In genomic region chr2:28602751-28603639, GRCh38 we compare ENCODE assay signal across 13 cellular contexts.
DNase-seq lines count a peak whose midpoint lies in the region; ATAC-seq, FAIRE-seq and TF ChIP-seq lines count a peak whose summit lies in the region.
"Had no signal": no experiment of that assay in that cellular context is flagged by ENCODE, and none has a peak within 500 bp of the region (broad histone marks: within the 10 kb centered on the region; RNA-seq: fewer than 3 reads in every experiment).

No MANE protein-coding gene starts in this region.

- no peaks in the 10 kb centered on the region for H3K36me3 Mint-ChIP-seq in CD8-positive, alpha-beta memory T cell

- H3K27ac ChIP-seq in CD8-positive, alpha-beta memory T cell (ENCODE audit: low read depth, low read length): no peak overlapping the region
- H3K27ac ChIP-seq in coronary artery (peak overlapping the region in 1 of 2 donors; percentile 69), psoas muscle (no peak overlapping the region)

- peak overlapping the region in 7 of 8 donors; percentile 14 to 88 (median 48) for H3K27ac Mint-ChIP-seq in CD8-positive, alpha-beta memory T cell
- H3K27ac Mint-ChIP-seq: CD4-positive, alpha-beta T cell; IgD-negative memory B cell had no signal

- no peak for TF ChIP-seq CTCF in coronary artery (IDR thresholded peaks at IDR 0.05)
- no peak for TF ChIP-seq CTCF in psoas muscle (IDR thresholded peaks at IDR 0.05)

- POLR2A ChIA-PET in CD8-positive, alpha-beta memory T cell (lab: Charles Lee): no interaction called here

- CTCF ChIA-PET in CD8-positive, alpha-beta memory T cell (lab: Charles Lee): interaction anchor here (1.1 to 7.5 kb wide), 2 partner anchors 9 to 36 kb away, joined by 4 to 41 read pairs; no protein-coding TSS in a partner anchor

- ATAC-seq in psoas muscle: no peak
- ATAC-seq: stimulated activated naive CD8-positive, alpha-beta T cell treated with anti-CD3 and anti-CD28 coated beads, Interleukin-15, Interleukin-2, amounts not matched to agents 100 U/mL and 50 U/mL, for 24 hours had no signal

- no peak for FAIRE-seq in GM12892 (lab: Jason Lieb, UNC)

- no peaks in the 10 kb centered on the region for H3K9me3 Mint-ChIP-seq in CD8-positive, alpha-beta memory T cell
- H3K9me3 Mint-ChIP-seq: CD4-positive, alpha-beta T cell had no signal

- H3K4me3 Mint-ChIP-seq in CD8-positive, alpha-beta memory T cell: no peak overlapping the region
- H3K4me3 Mint-ChIP-seq: CD4-positive, alpha-beta T cell; IgD-negative memory B cell had no signal

- no peak for DNase-seq in CD8-positive, alpha-beta memory T cell
- peak; percentile 28 to 41 for DNase-seq in NOMO-1 (lab: John Stamatoyannopoulos, UW; ENCODE audit: unreplicated experiment in 2 of 2)
- DNase-seq in coronary artery (ENCODE audit: low spot score): no peak
- peak in 1 of 2 donors; percentile 43 for DNase-seq in psoas muscle
- no peak for DNase-seq in GM12892 (ENCODE audit: insufficient read length)
- no peak for DNase-seq in NCI-H510A (lab: John Stamatoyannopoulos, UW)
- DNase-seq in NCI-H1436 treated with DMSO at 0.1 percent for 48 hours (lab: John Stamatoyannopoulos, UW): no peak
- DNase-seq: activated effector memory CD4-positive, alpha-beta T cell treated with Interleukin-2 at 50 U/mL for 16 hours; CD4-positive, alpha-beta T cell; NCI-H1930; NCI-H748 treated with DMSO at 0.1 percent for 48 hours; stimulated activated naive CD8-positive, alpha-beta T cell treated with anti-CD3 and anti-CD28 coated beads, Interleukin-15, Interleukin-2, amounts not matched to agents 100 U/mL and 50 U/mL, for 24 hours had no signal

- no peaks in the 10 kb centered on the region for H3K4me1 ChIP-seq in CD8-positive, alpha-beta memory T cell (ENCODE audit: insufficient read depth, low read length)
- peaks cover 16% of the 10 kb centered on the region for H3K4me1 ChIP-seq in psoas muscle

- peaks cover 2 to 7% (median 7%) of the 10 kb centered on the region in 3 donors for H3K4me1 Mint-ChIP-seq in CD8-positive, alpha-beta memory T cell

- intact Hi-C loops in psoas muscle (cut with DNase I): no loop called here

- no peak for TF ChIP-seq POLR2A in GM12892 (IDR thresholded peaks at IDR 0.05; ENCODE audit: low read depth, low read length)

- no peak overlapping the region for H3K4me3 ChIP-seq in CD8-positive, alpha-beta memory T cell (ENCODE audit: low read length)
- H3K4me3 ChIP-seq in coronary artery: peak overlapping the region; percentile 10
- H3K4me3 ChIP-seq in psoas muscle: peak overlapping the region; percentile 15

- no peaks in the 10 kb centered on the region for H3K27me3 ChIP-seq in CD8-positive, alpha-beta memory T cell (ENCODE audit: insufficient read depth, low read length, poor library complexity, severe bottlenecking)
- no peaks in the 10 kb centered on the region for H3K27me3 ChIP-seq in psoas muscle (ENCODE audit: insufficient read depth in 3 of 3, low read length in 2 of 3)

- H3K27me3 Mint-ChIP-seq in CD8-positive, alpha-beta memory T cell: no peaks in the 10 kb centered on the region
- H3K27me3 Mint-ChIP-seq: CD4-positive, alpha-beta T cell; IgD-negative memory B cell had no signal

- WGBS in psoas muscle, 3 donors: 89 to 92% (median 90%) methylated on average over 3 of the region's 3 CpGs

- no peaks in the 10 kb centered on the region for H3K36me3 ChIP-seq in CD8-positive, alpha-beta memory T cell (ENCODE audit: insufficient read depth, low read length)
- no peaks in the 10 kb centered on the region for H3K36me3 ChIP-seq in psoas muscle (ENCODE audit: insufficient read depth in 1 of 2, low read depth in 1 of 2)

- H3K9me3 ChIP-seq in CD8-positive, alpha-beta memory T cell (ENCODE audit: low read length): no peaks in the 10 kb centered on the region
- no peaks in the 10 kb centered on the region for H3K9me3 ChIP-seq in psoas muscle

Comparison
In these comparisons a context has a peak if more than half of its experiments do, and no peak if none do; other contexts are left out.
1. DNase-seq: peak in NOMO-1 (2 of 2); none in CD8-positive, alpha-beta memory T cell (0 of 5), coronary artery (single experiment), GM12892 (single experiment), NCI-H510A (single experiment) and NCI-H1436 treated with DMSO at 0.1 percent for 48 hours (single experiment).